Comparison of ENCODE assay signal across 17 cellular contexts in genomic region chr2:215882689-215883088, GRCh38.
DNase-seq lines count a peak whose midpoint lies in the region; ATAC-seq and FAIRE-seq lines count a peak whose summit lies in the region.
"Had no signal": no experiment of that assay in that cellular context is flagged by ENCODE, and none has a peak within 500 bp of the region (broad histone marks: within the 10 kb centered on the region; RNA-seq: fewer than 3 reads in every experiment).

No MANE protein-coding gene starts in this region.

- FAIRE-seq in RCC 7860 (lab: Jason Lieb, UNC): no peak
- FAIRE-seq: A549, GM12878, GM19239 had no signal

- H3K27ac ChIP-seq in epithelial cell of prostate: peak overlapping the region; percentile 55
- H3K27ac ChIP-seq: A549, C4-2B, HL-60, KMS-11 had no signal

- peak; percentile 68 for DNase-seq in ELR (ENCODE audit: low read depth)
- peak; percentile 27 for DNase-seq in RCC 7860 (ENCODE audit: low spot score)
- peak; percentile 61 for DNase-seq in epithelial cell of prostate (ENCODE audit: low read depth, low spot score)
- peak; percentile 70 for DNase-seq in kidney tubule cell (ENCODE audit: low spot score)
- DNase-seq in activated T-cell treated with anti-CD3 and anti-CD28 coated beads for 4 hours: no peak
- no peak for DNase-seq in NCI-H2196 treated with DMSO at 0.1 percent for 48 hours (lab: John Stamatoyannopoulos, UW; ENCODE audit: unreplicated experiment)
- DNase-seq: NCI-H1105 treated with DMSO at 0.1 percent for 48 hours, NCI-H187, NCI-H774 had no signal

- ATAC-seq in GM19328 (IDR thresholded peaks at IDR 0.05; ENCODE audit: unreplicated experiment): no peak
- ATAC-seq: A549, GM12878, Panc1 had no signal

Comparison
In these comparisons a context has a peak if more than half of its experiments do, and no peak if none do; other contexts are left out.
1. DNase-seq: peak in ELR (single experiment), RCC 7860 (single experiment), epithelial cell of prostate (single experiment) and kidney tubule cell (single experiment); none in activated T-cell treated with anti-CD3 and anti-CD28 coated beads for 4 hours (single experiment) and NCI-H2196 treated with DMSO at 0.1 percent for 48 hours (single experiment).